In genomic region chr9:117644607-117645244, GRCh38 we compare ENCODE assay signal across 9 cellular contexts. TPM values are rescaled to one million over a fixed set of nuclear protein-coding genes. Genes with fewer than 3 reads are reported as not detected.
DNase-seq lines count a peak whose midpoint lies in the region; ATAC-seq, FAIRE-seq and TF ChIP-seq lines count a peak whose summit lies in the region.
"Had no signal": no experiment of that assay in that cellular context is flagged by ENCODE, and none has a peak within 500 bp of the region (broad histone marks: within the 10 kb centered on the region; RNA-seq: fewer than 3 reads in every experiment).

No MANE protein-coding gene starts in this region.

- H3K4me3 ChIP-seq in BLaER1 (no peak overlapping the region), coronary artery (peak overlapping the region; percentile 64), HepG2 (replicated peaks in 1 of 3; ENCODE audit: insufficient read depth in 1 of 3, low read depth in 2 of 3, low read length in 3 of 3) (no peak overlapping the region)

- no peaks in the 10 kb centered on the region for H4K20me1 ChIP-seq in BLaER1
- no peaks in the 10 kb centered on the region for H4K20me1 ChIP-seq in HepG2 (ENCODE audit: insufficient read depth, low read length)

- peak; percentile 56 for TF ChIP-seq RAD21 in HepG2 (CRISPR knock-in tag; IDR thresholded peaks at IDR 0.05)

- no peaks in the 10 kb centered on the region for H3K9me3 ChIP-seq in BLaER1
- H3K9me3 ChIP-seq in HepG2 (ENCODE audit: low read length) = no peaks in the 10 kb centered on the region

- TF ChIP-seq CTCF in coronary artery (IDR thresholded peaks at IDR 0.05) (peak; percentile 72), HepG2 (CRISPR knock-in tag; IDR thresholded peaks at IDR 0.05) (peak; percentile 90)

- no peaks in the 10 kb centered on the region for H3K79me2 ChIP-seq in HepG2 (ENCODE audit: insufficient read depth, low read length)

- TF ChIP-seq POLR2A in HepG2 (IDR thresholded peaks at IDR 0.05; ENCODE audit: insufficient read depth in 1 of 2, low read depth in 2 of 2, low read length in 2 of 2) = no peak

- DNase-seq in GM19239 (ENCODE audit: insufficient read length, low spot score) = peak; percentile 35
- peak; percentile 73 for DNase-seq in NCI-H345 (lab: John Stamatoyannopoulos, UW)
- DNase-seq in activated CD4-positive, alpha-beta T cell treated with anti-CD3 and anti-CD28 coated beads for 1 hour = peak; percentile 19
- DNase-seq in coronary artery (ENCODE audit: low spot score) = no peak
- DNase-seq in HepG2 (ENCODE audit: low spot score) = peak; percentile 46
- DNase-seq in stimulated activated CD4-positive, alpha-beta T cell treated with anti-CD3 and anti-CD28 coated beads, Interleukin-4, amount 100 ng/mL, for 24 hours = peak; percentile 49

- in situ Hi-C loops in HepG2 (cut with HindIII; ENCODE audit: extremely low pct_ligation_motif_present, low pct_unique_long_range_greater_than_20kb) = loop anchor here (10.0 kb wide), 1 partner anchor 1720 kb away; the partner anchor contains the start of gene BRINP1

- intact Hi-C loops in HepG2 (cut with micrococcal nuclease; ENCODE audit: unreplicated experiment) = loop anchor here (2.0 to 10.0 kb wide), 3 partner anchors 140 to 1643 kb away; no protein-coding TSS in a partner anchor

- POLR2A ChIA-PET in HepG2 (lab: Yijun Ruan, JAX) = no interaction called here

- ATAC-seq in HG03342 (IDR thresholded peaks at IDR 0.05; ENCODE audit: unreplicated experiment) (peak; percentile 82), HepG2 (peak; percentile 84)

- peak; percentile 99 for FAIRE-seq in GM19239 (lab: Jason Lieb, UNC)
- FAIRE-seq in HepG2 (lab: Jason Lieb, UNC) = peak; percentile 61

- H2AFZ ChIP-seq in HepG2 (ENCODE audit: low read length) = no peak overlapping the region

- H3K4me2 ChIP-seq in BLaER1 (peak overlapping the region; percentile 65), HepG2 (ENCODE audit: low read depth, low read length) (peak overlapping the region; percentile 28; the same call in 1 of the 2 replicates)

- TF ChIP-seq EP300 in HepG2 (IDR thresholded peaks at IDR 0.05; ENCODE audit: low read depth in 2 of 2, low read length in 2 of 2) = no peak
- no peak for TF ChIP-seq EP300 in HepG2 (CRISPR knock-in tag; IDR thresholded peaks at IDR 0.05; ENCODE audit: borderline replicate concordance)

- H3K36me3 ChIP-seq in BLaER1 = no peaks in the 10 kb centered on the region
- no peaks in the 10 kb centered on the region for H3K36me3 ChIP-seq in HepG2 (replicated peaks in 1 of 2; ENCODE audit: control insufficient read depth in 1 of 2, insufficient read depth in 2 of 2, low read length in 2 of 2)

- CTCF ChIA-PET in HepG2 (lab: Yijun Ruan, JAX; ENCODE audit: low intra/inter-chr PET ratio, low total read pairs) = interaction anchor here (1.9 kb wide), 1 partner anchor 1721 kb away, joined by 9 read pairs; no protein-coding TSS in a partner anchor

- no peak overlapping the region for H3K27ac ChIP-seq in BLaER1
- peak overlapping the region in 1 of 2 donors; percentile 16 for H3K27ac ChIP-seq in coronary artery
- H3K27ac ChIP-seq in HepG2 (ENCODE audit: extremely low read length, insufficient read depth, low read length) = no peak overlapping the region

- H3K4me1 ChIP-seq in BLaER1 (peaks cover 11% of the 10 kb centered on the region; the same call in 1 of the 2 replicates), HepG2 (ENCODE audit: insufficient read depth, low read length) (no peaks in the 10 kb centered on the region)

- H3K27me3 ChIP-seq in BLaER1 = no peaks in the 10 kb centered on the region
- H3K27me3 ChIP-seq in HepG2 (ENCODE audit: control insufficient read depth in 1 of 2, insufficient read depth in 2 of 2, low read length in 2 of 2) = 0 out of 5 replicates have a peak, but pooled peaks cover 0 to 9% of the 10 kb centered on the region in 2 experiments

- no TSS peak for BruUV-seq in HepG2 (replicated peaks; lab: Mats Ljungman, UMichigan)

- WGBS in HepG2 (ENCODE audit: low lambda C conversion rate) = 5% methylated on average over 10 of the region's 10 CpGs

- H3K9ac ChIP-seq in BLaER1 (no peak overlapping the region), HepG2 (ENCODE audit: insufficient read depth, low read depth, low read length) (no peak overlapping the region)

TF ChIP-seq in HepG2, 621 proteins besides CTCF, POLR2A, EP300 and RAD21 (continues in another document):
- no peak for TF ChIP-seq MAFG (CRISPR knock-in tag; IDR thresholded peaks at IDR 0.05)
- TF ChIP-seq XRCC5 (optimal IDR thresholded peaks at IDR 0.05; ENCODE audit: low read length) = peak; percentile 25
- TF ChIP-seq GABPA (IDR thresholded peaks at IDR 0.05; ENCODE audit: low read depth, low read length) = no peak
- TF ChIP-seq GABPA (CRISPR knock-in tag; IDR thresholded peaks at IDR 0.05; ENCODE audit: low read depth) = peak; percentile 46; the same call in 1 of the 2 replicates
- peak; percentile 40; the same call in 1 of the 2 replicates for TF ChIP-seq HNF1B (CRISPR knock-in tag; IDR thresholded peaks at IDR 0.05)
- TF ChIP-seq IKZF1 (IDR thresholded peaks at IDR 0.05) = no peak
- TF ChIP-seq FOXK1 (CRISPR knock-in tag; IDR thresholded peaks at IDR 0.05; ENCODE audit: borderline replicate concordance, low read depth) = peak; percentile 28; the same call in 1 of the 2 replicates
- TF ChIP-seq ZMYM4 (CRISPR knock-in tag; IDR thresholded peaks at IDR 0.05) = 0 out of 2 replicates have a peak, but pooled peaks have one; percentile 16
- TF ChIP-seq ZNF33B (CRISPR knock-in tag; IDR thresholded peaks at IDR 0.05) = no peak
- no peak for TF ChIP-seq MLLT10 (CRISPR knock-in tag; IDR thresholded peaks at IDR 0.05)
- 0 out of 2 replicates have a peak, but pooled peaks have one; percentile 37 for TF ChIP-seq ERF (CRISPR knock-in tag; IDR thresholded peaks at IDR 0.05)
- TF ChIP-seq TEF (CRISPR knock-in tag; IDR thresholded peaks at IDR 0.05) = peak; percentile 71; the same call in 1 of the 2 replicates
- no peak for TF ChIP-seq ZNF558 (CRISPR knock-in tag; IDR thresholded peaks at IDR 0.05; ENCODE audit: borderline replicate concordance)
- TF ChIP-seq ARNTL (CRISPR knock-in tag; IDR thresholded peaks at IDR 0.05) = no peak
- peak; percentile 89 for TF ChIP-seq STAG1 (CRISPR knock-in tag; IDR thresholded peaks at IDR 0.05)
- TF ChIP-seq FOXA3 (CRISPR knock-in tag; IDR thresholded peaks at IDR 0.05) = no peak
- TF ChIP-seq SMC3 (IDR thresholded peaks at IDR 0.05; ENCODE audit: low read length) = peak; percentile 74

RNA-seq across cellular contexts. Expression of gene TLR4, which starts 59.5 kb away (rescaled TPM):
- 0.22 and 0.34 TPM in 2 replicates for total RNA-seq in HepG2 (2016; rRNA removed; fragmentation: Illumina TruSeq; extraction: Trizol)
- not detected in 2 replicates for total RNA-seq in HepG2 (2016; cell fraction: cytosol; rRNA removed; fragmentation: Illumina TruSeq; extraction: Trizol; ENCODE audit: low read depth)
- 0.26 and 0.27 TPM in 2 replicates for total RNA-seq in HepG2 (2016; cell fraction: insoluble cytoplasmic fraction; rRNA removed; fragmentation: Illumina TruSeq; extraction: Trizol)
- 0.07 and 0.19 TPM in 2 replicates for total RNA-seq in HepG2 (2016; cell fraction: membrane; rRNA removed; fragmentation: Illumina TruSeq; extraction: Trizol)
- total RNA-seq in HepG2 (2016; cell fraction: nucleus; rRNA removed; fragmentation: Illumina TruSeq; extraction: Trizol) = 0.34 and 0.84 TPM in 2 replicates
- 0.07 TPM in 2 replicates for polyA plus RNA-seq in HepG2 (2011; rRNA removed)
- polyA plus RNA-seq in HepG2 (2011; cell fraction: cytosol; rRNA removed) = 0.01 and 0.08 TPM in 2 replicates
- polyA plus RNA-seq in HepG2 (2011; cell fraction: nucleus; rRNA removed) = 0.05 TPM in 2 replicates
- polyA plus RNA-seq in HepG2 (2012) = 0.05 and 0.11 TPM in 2 replicates
- polyA plus RNA-seq in HepG2 (2016; cell fraction: cytosol; fragmentation: Illumina TruSeq; extraction: Trizol; ENCODE audit: low read depth) = 0.02 TPM in 1 of 2 replicates, not detected in the other
- 0.16 and 0.27 TPM in 2 replicates for polyA plus RNA-seq in HepG2 (2016; cell fraction: insoluble cytoplasmic fraction; fragmentation: Illumina TruSeq; extraction: Trizol; ENCODE audit: low read depth)
- polyA plus RNA-seq in HepG2 (2016; cell fraction: membrane; fragmentation: Illumina TruSeq; extraction: Trizol; ENCODE audit: low read depth) = 0.03 and 0.05 TPM in 2 replicates
- 0.11 and 0.15 TPM in 2 replicates for polyA plus RNA-seq in HepG2 (2016; cell fraction: nucleus; fragmentation: Illumina TruSeq; extraction: Trizol; ENCODE audit: insufficient read depth, low read depth)
- 0.32 and 4.3 TPM in 2 replicates for polyA minus RNA-seq in HepG2 (2011; rRNA and poly(A)+ RNA removed; ENCODE audit: low replicate concordance)
- polyA minus RNA-seq in HepG2 (2011; cell fraction: cytosol; rRNA and poly(A)+ RNA removed) = 0.09 and 0.20 TPM in 2 replicates
- 0.37 and 0.52 TPM in 2 replicates for polyA minus RNA-seq in HepG2 (2011; cell fraction: nucleus; rRNA and poly(A)+ RNA removed)
- total RNA-seq: T-helper 1 cell treated with Interleukin-12 subunit alpha and Interleukin-12 subunit beta and Interleukin-4 antibody, amounts not matched to agents 30 ng/mL and 1 ng/mL, for 36 hours had no signal
